ENCODE assay signal across 10 cellular contexts in genomic region chr1:234953655-234954420, GRCh38.
DNase-seq lines count a peak whose midpoint lies in the region; ATAC-seq and TF ChIP-seq lines count a peak whose summit lies in the region.
"Had no signal": no experiment of that assay in that cellular context is flagged by ENCODE, and none has a peak within 500 bp of the region (broad histone marks: within the 10 kb centered on the region; RNA-seq: fewer than 3 reads in every experiment).

No MANE protein-coding gene starts in this region.

- H3K27ac Mint-ChIP-seq in activated T-helper 1 cell treated with anti-CD3 and anti-CD28 coated beads, Interleukin-12 subunit alpha, Interleukin-12 subunit beta, Interleukin-2, Interleukin-4 antibody, amounts not matched to agents 30 ng/mL and 10 ng/mL and 1 ng/mL, durations not matched to agents 14 hours and 24 hours and 36 hours = peak overlapping the region; percentile 92
- peak overlapping the region; percentile 48 for H3K27ac Mint-ChIP-seq in memory B cell
- H3K27ac Mint-ChIP-seq in type B pancreatic cell = no peak overlapping the region

- H3K27ac ChIP-seq in upper lobe of right lung = no peak overlapping the region

- TF ChIP-seq CTCF in type B pancreatic cell (conservative IDR thresholded peaks at IDR 0.05) (no peak), upper lobe of right lung (IDR thresholded peaks at IDR 0.05) (no peak)

- no peaks in the 10 kb centered on the region for H3K9me3 ChIP-seq in upper lobe of right lung
- H3K9me3 ChIP-seq: right atrium auricular region had no signal

- peak overlapping the region; percentile 11 for H3K4me3 Mint-ChIP-seq in activated T-helper 1 cell treated with anti-CD3 and anti-CD28 coated beads, Interleukin-12 subunit alpha, Interleukin-12 subunit beta, Interleukin-2, Interleukin-4 antibody, amounts not matched to agents 30 ng/mL and 10 ng/mL and 1 ng/mL, durations not matched to agents 14 hours and 24 hours and 36 hours
- H3K4me3 Mint-ChIP-seq in memory B cell (no peak overlapping the region), type B pancreatic cell (no peak overlapping the region)

- H3K27me3 Mint-ChIP-seq in activated T-helper 1 cell treated with anti-CD3 and anti-CD28 coated beads, Interleukin-12 subunit alpha, Interleukin-12 subunit beta, Interleukin-2, Interleukin-4 antibody, amounts not matched to agents 30 ng/mL and 10 ng/mL and 1 ng/mL, durations not matched to agents 14 hours and 24 hours and 36 hours (ENCODE audit: insufficient read depth) = no peaks in the 10 kb centered on the region
- no peaks in the 10 kb centered on the region for H3K27me3 Mint-ChIP-seq in memory B cell
- no peaks in the 10 kb centered on the region for H3K27me3 Mint-ChIP-seq in type B pancreatic cell

- H3K4me3 ChIP-seq in upper lobe of right lung = no peak overlapping the region
- H3K4me3 ChIP-seq: right atrium auricular region, tibial nerve had no signal

- peaks cover 51% of the 10 kb centered on the region for H3K4me1 Mint-ChIP-seq in activated T-helper 1 cell treated with anti-CD3 and anti-CD28 coated beads, Interleukin-12 subunit alpha, Interleukin-12 subunit beta, Interleukin-2, Interleukin-4 antibody, amounts not matched to agents 30 ng/mL and 10 ng/mL and 1 ng/mL, durations not matched to agents 14 hours and 24 hours and 36 hours (ENCODE audit: low read depth)
- H3K4me1 Mint-ChIP-seq in memory B cell (peaks cover 21% of the 10 kb centered on the region), type B pancreatic cell (ENCODE audit: unreplicated experiment) (peaks cover 38% of the 10 kb centered on the region)

- no peaks in the 10 kb centered on the region for H3K27me3 ChIP-seq in upper lobe of right lung
- H3K27me3 ChIP-seq: right atrium auricular region, tibial nerve had no signal

- peaks cover 31% of the 10 kb centered on the region for H3K4me1 ChIP-seq in upper lobe of right lung

- ATAC-seq in memory B cell (ENCODE audit: low read depth) (no peak), upper lobe of right lung (no peak)

- H3K36me3 ChIP-seq in upper lobe of right lung = no peaks in the 10 kb centered on the region
- H3K36me3 ChIP-seq: right atrium auricular region, tibial nerve had no signal

- peaks cover 17% of the 10 kb centered on the region for H3K9me3 Mint-ChIP-seq in activated T-helper 1 cell treated with anti-CD3 and anti-CD28 coated beads, Interleukin-12 subunit alpha, Interleukin-12 subunit beta, Interleukin-2, Interleukin-4 antibody, amounts not matched to agents 30 ng/mL and 10 ng/mL and 1 ng/mL, durations not matched to agents 14 hours and 24 hours and 36 hours
- H3K9me3 Mint-ChIP-seq in memory B cell (no peaks in the 10 kb centered on the region), type B pancreatic cell (no peaks in the 10 kb centered on the region)

- DNase-seq in activated effector memory CD4-positive, alpha-beta T cell treated with anti-CD3 and anti-CD28 coated beads, Interleukin-2, amount 50 U/mL, for 16 hours = peak; percentile 9
- DNase-seq in activated effector memory CD4-positive, alpha-beta T cell treated with Interleukin-2 at 50 U/mL for 16 hours = no peak
- no peak for DNase-seq in activated T-helper 1 cell treated with anti-CD3 and anti-CD28 coated beads, Interleukin-12 subunit alpha, Interleukin-12 subunit beta, Interleukin-2, Interleukin-4 antibody, amounts not matched to agents 30 ng/mL and 10 ng/mL and 1 ng/mL, durations not matched to agents 14 hours and 24 hours and 36 hours (ENCODE audit: low spot score)
- no peak for DNase-seq in memory B cell (ENCODE audit: low spot score in 2 of 2)
- peak; percentile 57 for DNase-seq in type B pancreatic cell (ENCODE audit: extremely low spot score, unreplicated experiment)
- no peak for DNase-seq in upper lobe of right lung
- DNase-seq in OCI-M2 (lab: John Stamatoyannopoulos, UW; ENCODE audit: unreplicated experiment) = no peak
- no peak for DNase-seq in NOMO-1 (lab: John Stamatoyannopoulos, UW; ENCODE audit: unreplicated experiment in 2 of 2)

- intact Hi-C loops in activated T-helper 1 cell treated with anti-CD3 and anti-CD28 coated beads, Interleukin-12 subunit alpha, Interleukin-12 subunit beta, Interleukin-2, Interleukin-4 antibody, amounts not matched to agents 30 ng/mL and 10 ng/mL and 1 ng/mL, durations not matched to agents 14 hours and 24 hours and 36 hours (cut with micrococcal nuclease) = no loop called here
- intact Hi-C loops in upper lobe of right lung (cut with DNase I) = no loop called here

- peaks cover 12% of the 10 kb centered on the region for H3K36me3 Mint-ChIP-seq in activated T-helper 1 cell treated with anti-CD3 and anti-CD28 coated beads, Interleukin-12 subunit alpha, Interleukin-12 subunit beta, Interleukin-2, Interleukin-4 antibody, amounts not matched to agents 30 ng/mL and 10 ng/mL and 1 ng/mL, durations not matched to agents 14 hours and 24 hours and 36 hours (ENCODE audit: low read depth)
- H3K36me3 Mint-ChIP-seq in memory B cell = no peaks in the 10 kb centered on the region
- peaks cover 6% of the 10 kb centered on the region for H3K36me3 Mint-ChIP-seq in type B pancreatic cell

Comparison
In these comparisons a context has a peak if more than half of its experiments do, and no peak if none do; other contexts are left out.
1. DNase-seq: peak in activated effector memory CD4-positive, alpha-beta T cell treated with anti-CD3 and anti-CD28 coated beads, Interleukin-2, amount 50 U/mL, for 16 hours (single experiment) and type B pancreatic cell (single experiment); none in activated effector memory CD4-positive, alpha-beta T cell treated with Interleukin-2 at 50 U/mL for 16 hours (single experiment), activated T-helper 1 cell treated with anti-CD3 and anti-CD28 coated beads, Interleukin-12 subunit alpha, Interleukin-12 subunit beta, Interleukin-2, Interleukin-4 antibody, amounts not matched to agents 30 ng/mL and 10 ng/mL and 1 ng/mL, durations not matched to agents 14 hours and 24 hours and 36 hours (single experiment), memory B cell (0 of 2), upper lobe of right lung (single experiment), OCI-M2 (single experiment) and NOMO-1 (0 of 2).